In genomic region chr2:128359841-128360240, GRCh38 we compare ENCODE assay signal across 19 cellular contexts.
"Had no signal": no experiment of that assay in that cellular context is flagged by ENCODE, and none has a peak within 500 bp of the region (broad histone marks: within the 10 kb centered on the region; RNA-seq: fewer than 3 reads in every experiment).

No MANE protein-coding gene starts in this region.

- H3K27me3 Mint-ChIP-seq: activated CD8-positive, alpha-beta T cell treated with anti-CD3 and anti-CD28 coated beads for 36 hours; stimulated activated naive CD8-positive, alpha-beta T cell treated with anti-CD3 and anti-CD28 coated beads, Interleukin-15, Interleukin-2, amounts not matched to agents 100 ng/mL and 50 ng/mL, for 24 hours had no signal

- H3K4me3 Mint-ChIP-seq: activated CD8-positive, alpha-beta T cell treated with anti-CD3 and anti-CD28 coated beads for 36 hours; activated naive CD8-positive, alpha-beta T cell treated with anti-CD3 and anti-CD28 coated beads, Interleukin-2, amount 10 ng/mL, durations not matched to agents 7 days and 5 days; activated T-helper 1 cell treated with anti-CD3 and anti-CD28 coated beads, Interleukin-12 subunit alpha, Interleukin-12 subunit beta, Interleukin-2, Interleukin-4 antibody, amounts not matched to agents 30 ng/mL and 10 ng/mL and 1 ng/mL, durations not matched to agents 14 hours and 24 hours and 36 hours; neural crest cell; stimulated activated naive CD8-positive, alpha-beta T cell treated with anti-CD3 and anti-CD28 coated beads, Interleukin-15, Interleukin-2, amounts not matched to agents 100 ng/mL and 50 ng/mL, for 24 hours; T-helper 1 cell treated with Interleukin-12 subunit alpha and Interleukin-12 subunit beta and Interleukin-4 antibody, amounts not matched to agents 30 μg/mL and 1 μg/mL, for 36 hours had no signal

- H3K27ac ChIP-seq: body of pancreas, colonic mucosa, prostate gland, SJCRH30, upper lobe of left lung had no signal

- H3K4me1 Mint-ChIP-seq: activated naive CD8-positive, alpha-beta T cell treated with anti-CD3 and anti-CD28 coated beads, Interleukin-2, amount 10 ng/mL, durations not matched to agents 7 days and 5 days had no signal

- H3K36me3 Mint-ChIP-seq: activated naive CD8-positive, alpha-beta T cell treated with anti-CD3 and anti-CD28 coated beads, Interleukin-2, amount 10 ng/mL, durations not matched to agents 7 days and 5 days had no signal

- H3K27me3 ChIP-seq: body of pancreas, colonic mucosa, SJCRH30, upper lobe of left lung had no signal

- ATAC-seq: activated CD8-positive, alpha-beta T cell treated with anti-CD3 and anti-CD28 coated beads for 36 hours; body of pancreas; esophagus mucosa; left lobe of liver; right cardiac atrium had no signal

- H3K9me3 ChIP-seq: body of pancreas, colonic mucosa, prostate gland, SJCRH30, upper lobe of left lung had no signal

- H3K4me1 ChIP-seq: colonic mucosa, prostate gland had no signal

- H3K36me3 ChIP-seq: colonic mucosa, prostate gland, SJCRH30, upper lobe of left lung had no signal

- H3K27ac Mint-ChIP-seq: activated CD8-positive, alpha-beta T cell treated with anti-CD3 and anti-CD28 coated beads for 36 hours; activated naive CD8-positive, alpha-beta T cell treated with anti-CD3 and anti-CD28 coated beads, Interleukin-2, amount 10 ng/mL, durations not matched to agents 7 days and 5 days; activated T-helper 1 cell treated with anti-CD3 and anti-CD28 coated beads, Interleukin-12 subunit alpha, Interleukin-12 subunit beta, Interleukin-2, Interleukin-4 antibody, amounts not matched to agents 30 ng/mL and 10 ng/mL and 1 ng/mL, durations not matched to agents 14 hours and 24 hours and 36 hours; stimulated activated naive CD8-positive, alpha-beta T cell treated with anti-CD3 and anti-CD28 coated beads, Interleukin-15, Interleukin-2, amounts not matched to agents 100 ng/mL and 50 ng/mL, for 24 hours; T-helper 1 cell treated with Interleukin-12 subunit alpha and Interleukin-12 subunit beta and Interleukin-4 antibody, amounts not matched to agents 30 μg/mL and 1 μg/mL, for 36 hours had no signal

- DNase-seq: activated CD4-positive, CD25-positive, alpha-beta regulatory T cell treated with anti-CD3 and anti-CD28 coated beads, Interleukin-2, amount 50 U/mL, for 72 hours; activated CD8-positive, alpha-beta T cell treated with anti-CD3 and anti-CD28 coated beads for 36 hours; activated naive CD8-positive, alpha-beta T cell treated with anti-CD3 and anti-CD28 coated beads, Interleukin-2, amount 10 ng/mL, durations not matched to agents 7 days and 5 days; caudate nucleus; mammary epithelial cell; right cardiac atrium; SJCRH30; stimulated activated CD4-positive, alpha-beta T cell treated with anti-CD3 and anti-CD28 coated beads, Interleukin-2, amount 100 ng/mL, for 24 hours; upper lobe of left lung had no signal

- H3K9me3 Mint-ChIP-seq: activated CD8-positive, alpha-beta T cell treated with anti-CD3 and anti-CD28 coated beads for 36 hours; activated naive CD8-positive, alpha-beta T cell treated with anti-CD3 and anti-CD28 coated beads, Interleukin-2, amount 10 ng/mL, durations not matched to agents 7 days and 5 days; activated T-helper 1 cell treated with anti-CD3 and anti-CD28 coated beads, Interleukin-12 subunit alpha, Interleukin-12 subunit beta, Interleukin-2, Interleukin-4 antibody, amounts not matched to agents 30 ng/mL and 10 ng/mL and 1 ng/mL, durations not matched to agents 14 hours and 24 hours and 36 hours; neural crest cell; stimulated activated naive CD8-positive, alpha-beta T cell treated with anti-CD3 and anti-CD28 coated beads, Interleukin-15, Interleukin-2, amounts not matched to agents 100 ng/mL and 50 ng/mL, for 24 hours; T-helper 1 cell treated with Interleukin-12 subunit alpha and Interleukin-12 subunit beta and Interleukin-4 antibody, amounts not matched to agents 30 μg/mL and 1 μg/mL, for 36 hours had no signal

- H3K4me3 ChIP-seq: body of pancreas, colonic mucosa, prostate gland, SJCRH30, upper lobe of left lung had no signal

- FAIRE-seq: islet of Langerhans had no signal
